In genomic region chr14:76644875-76645518, GRCh38 we compare ENCODE assay signal across 9 cellular contexts.
DNase-seq lines count a peak whose midpoint lies in the region; ATAC-seq and TF ChIP-seq lines count a peak whose summit lies in the region.
"Had no signal": no experiment of that assay in that cellular context is flagged by ENCODE, and none has a peak within 500 bp of the region (broad histone marks: within the 10 kb centered on the region; RNA-seq: fewer than 3 reads in every experiment).

No MANE protein-coding gene starts in this region.

- H3K9me3 ChIP-seq in sigmoid colon, result no peaks in the 10 kb centered on the region
- H3K9me3 ChIP-seq: BLaER1 treated with 17β-estradiol and CSF1 and Interleukin-3, amounts not matched to agents 10 nM and 100 nM had no signal

- 19 to 21% methylated on average over 12 of the region's 12 CpGs for WGBS in sigmoid colon, 2 donors

- peak; percentile 65 for ATAC-seq in foreskin keratinocyte
- ATAC-seq in GM18520 (IDR thresholded peaks at IDR 0.05; ENCODE audit: unreplicated experiment), result no peak

- no peak overlapping the region for H3K4me3 ChIP-seq in sigmoid colon
- H3K4me3 ChIP-seq: BLaER1 treated with 17β-estradiol and CSF1 and Interleukin-3, amounts not matched to agents 10 nM and 100 nM had no signal

- H3K4me1 ChIP-seq in foreskin keratinocyte (no peaks in the 10 kb centered on the region), sigmoid colon (peaks cover 0 to 7% (median 0%) of the 10 kb centered on the region in 4 donors)
- H3K4me1 ChIP-seq: BLaER1 treated with 17β-estradiol and CSF1 and Interleukin-3, amounts not matched to agents 10 nM and 100 nM had no signal

- TF ChIP-seq POLR2A in sigmoid colon (IDR thresholded peaks at IDR 0.05), result no peak

- no peaks in the 10 kb centered on the region for H3K36me3 ChIP-seq in sigmoid colon
- H3K36me3 ChIP-seq: BLaER1 treated with 17β-estradiol and CSF1 and Interleukin-3, amounts not matched to agents 10 nM and 100 nM had no signal

- no peak for TF ChIP-seq EP300 in sigmoid colon (IDR thresholded peaks at IDR 0.05)

- TF ChIP-seq CTCF in RWPE1 (conservative IDR thresholded peaks at IDR 0.05; ENCODE audit: low read depth), result peak; percentile 69
- peak; percentile 85 for TF ChIP-seq CTCF in foreskin keratinocyte (conservative IDR thresholded peaks at IDR 0.05)
- peak; percentile 24 to 60 (median 52) for TF ChIP-seq CTCF in sigmoid colon (IDR thresholded peaks at IDR 0.05)

- H3K27ac ChIP-seq in RWPE1, result no peak overlapping the region
- no peak overlapping the region for H3K27ac ChIP-seq in foreskin keratinocyte
- no peak overlapping the region for H3K27ac ChIP-seq in sigmoid colon
- H3K27ac ChIP-seq: BLaER1 treated with 17β-estradiol and CSF1 and Interleukin-3, amounts not matched to agents 10 nM and 100 nM had no signal

- peak; percentile 42 to 58 for DNase-seq in NCI-H2081 (lab: John Stamatoyannopoulos, UW)
- no peak for DNase-seq in NCI-H2081 treated with DMSO at 0.1 percent for 48 hours (lab: John Stamatoyannopoulos, UW)
- peak; percentile 30 for DNase-seq in HT-29 (ENCODE audit: low spot score)
- DNase-seq in RWPE1 (ENCODE audit: low spot score), result peak; percentile 72
- DNase-seq in foreskin keratinocyte, result peak in 1 of 2 donors; percentile 26
- DNase-seq in sigmoid colon, result peak; percentile 58
- no peak for DNase-seq in foreskin melanocyte

- intact Hi-C loops in sigmoid colon (cut with DNase I), result loop anchor here (2.0 to 10.0 kb wide), 5 partner anchors 108 to 293 kb away; no protein-coding TSS in a partner anchor

- H3K27me3 ChIP-seq in foreskin keratinocyte (no peaks in the 10 kb centered on the region), sigmoid colon (no peaks in the 10 kb centered on the region)
- H3K27me3 ChIP-seq: BLaER1 treated with 17β-estradiol and CSF1 and Interleukin-3, amounts not matched to agents 10 nM and 100 nM had no signal

- POLR2A ChIA-PET in RWPE1 (lab: Yijun Ruan, JAX; ENCODE audit: low non-redundant PET), result no interaction called here

- CTCF ChIA-PET in RWPE1 (lab: Yijun Ruan, JAX), result interaction anchor here (0.6 to 0.8 kb wide), 3 partner anchors 12 to 594 kb away, joined by 3 to 4 read pairs (median 3); no protein-coding TSS in a partner anchor

Comparison
In these comparisons a context has a peak if more than half of its experiments do, and no peak if none do; other contexts are left out.
1. DNase-seq: peak in NCI-H2081 (2 of 2), HT-29 (single experiment), RWPE1 (single experiment) and sigmoid colon (single experiment); none in NCI-H2081 treated with DMSO at 0.1 percent for 48 hours (single experiment) and foreskin melanocyte (single experiment).
2. Peak in every context shown above with its lines, with median percentiles within 50 percentile points of each other: CTCF ChIP-seq.